In genomic region chr2:88654714-88655113, GRCh38 we compare ENCODE assay signal across 23 cellular contexts. TPM values are rescaled to one million over a fixed set of nuclear protein-coding genes. Genes with fewer than 3 reads are reported as not detected.
A peak's percentile ranks its signal among the peaks of the same experiment; 100 is the strongest.
DNase-seq lines count a peak whose midpoint lies in the region; ATAC-seq, FAIRE-seq and TF ChIP-seq lines count a peak whose summit lies in the region.
"Had no signal": no experiment of that assay in that cellular context is flagged by ENCODE, and none has a peak within 500 bp of the region (broad histone marks: within the 10 kb centered on the region; RNA-seq: fewer than 3 reads in every experiment).

No MANE protein-coding gene starts in this region.

- no peaks in the 10 kb centered on the region for H3K36me3 Mint-ChIP-seq in WTC11
- H3K36me3 Mint-ChIP-seq: activated CD4-positive, alpha-beta memory T cell treated with anti-CD3 and anti-CD28 coated beads for 36 hours; memory B cell; naive B cell had no signal

- H3K9me3 Mint-ChIP-seq in WTC11, result no peaks in the 10 kb centered on the region
- H3K9me3 Mint-ChIP-seq: activated B cell treated with CpG ODN at 0.5 μM for 24 hours; activated CD4-positive, alpha-beta memory T cell treated with anti-CD3 and anti-CD28 coated beads for 36 hours; memory B cell; naive B cell had no signal

- no peak for ATAC-seq in HepG2
- ATAC-seq in right lobe of liver, result no peak
- no peak for ATAC-seq in WTC11
- ATAC-seq: gastroesophageal sphincter had no signal

- POLR2A ChIA-PET in HepG2 (lab: Yijun Ruan, JAX), result no interaction called here
- POLR2A ChIA-PET in WTC11 (lab: Charles Lee), result no interaction called here

- H3K27me3 ChIP-seq in HepG2 (ENCODE audit: control insufficient read depth in 1 of 2, insufficient read depth in 2 of 2, low read length in 2 of 2), result no peaks in the 10 kb centered on the region
- H3K27me3 ChIP-seq in right lobe of liver, result no peaks in the 10 kb centered on the region
- no peaks in the 10 kb centered on the region for H3K27me3 ChIP-seq in fibroblast of lung (ENCODE audit: control insufficient read depth, insufficient read depth, low read length)
- H3K27me3 ChIP-seq in sigmoid colon, result no peaks in the 10 kb centered on the region
- H3K27me3 ChIP-seq: BLaER1, gastroesophageal sphincter, uterus had no signal

- TF ChIP-seq CTCF in HepG2 (CRISPR knock-in tag; IDR thresholded peaks at IDR 0.05), result no peak
- no peak for TF ChIP-seq CTCF in right lobe of liver (IDR thresholded peaks at IDR 0.05)
- TF ChIP-seq CTCF in WTC11 (IDR thresholded peaks at IDR 0.05), result no peak
- no peak for TF ChIP-seq CTCF in fibroblast of lung (conservative IDR thresholded peaks at IDR 0.05 in 1 of 2, IDR thresholded peaks at IDR 0.05 in 1 of 2; ENCODE audit: low read depth in 1 of 2, low read length in 2 of 2)
- no peak for TF ChIP-seq CTCF in sigmoid colon (IDR thresholded peaks at IDR 0.05)

- no peaks in the 10 kb centered on the region for H3K36me3 ChIP-seq in HepG2 (replicated peaks in 1 of 2; ENCODE audit: control insufficient read depth in 1 of 2, insufficient read depth in 2 of 2, low read length in 2 of 2)
- no peaks in the 10 kb centered on the region for H3K36me3 ChIP-seq in right lobe of liver
- H3K36me3 ChIP-seq in fibroblast of lung (ENCODE audit: control insufficient read depth, insufficient read depth, low read length), result no peaks in the 10 kb centered on the region
- no peaks in the 10 kb centered on the region for H3K36me3 ChIP-seq in sigmoid colon
- H3K36me3 ChIP-seq: BLaER1, gastroesophageal sphincter, uterus had no signal

- H3K4me2 ChIP-seq in HepG2 (ENCODE audit: low read depth, low read length) (no peak overlapping the region), fibroblast of lung (ENCODE audit: extremely low read depth, insufficient read depth, low read length) (no peak overlapping the region)
- H3K4me2 ChIP-seq: BLaER1 had no signal

- no peak for TF ChIP-seq EP300 in HepG2 (IDR thresholded peaks at IDR 0.05; ENCODE audit: low read depth in 2 of 2, low read length in 2 of 2)
- no peak for TF ChIP-seq EP300 in HepG2 (CRISPR knock-in tag; IDR thresholded peaks at IDR 0.05; ENCODE audit: borderline replicate concordance)
- no peak for TF ChIP-seq EP300 in sigmoid colon (IDR thresholded peaks at IDR 0.05)

- DNase-seq in HepG2 (ENCODE audit: low spot score), result no peak
- DNase-seq in right lobe of liver, result no peak
- DNase-seq in WTC11 (ENCODE audit: low spot score), result no peak
- peak; percentile 77 to 82 for DNase-seq in fibroblast of lung (ENCODE audit: low read depth in 2 of 2)
- DNase-seq in SKM-1 (lab: John Stamatoyannopoulos, UW; ENCODE audit: unreplicated experiment), result no peak
- DNase-seq in DMS153 treated with DMSO at 0.1 percent for 48 hours (lab: John Stamatoyannopoulos, UW; ENCODE audit: unreplicated experiment), result no peak
- no peak for DNase-seq in effector CD8-positive, alpha-beta T cell (lab: John Stamatoyannopoulos, UW)
- DNase-seq in sigmoid colon, result no peak
- DNase-seq: activated B cell treated with CpG ODN at 0.5 μM for 24 hours; activated CD4-positive, alpha-beta memory T cell treated with anti-CD3 and anti-CD28 coated beads for 36 hours; amygdala; kidney glomerular epithelial cell; naive B cell; NCI-H187; NCI-H2227 treated with DMSO at 0.1 percent for 48 hours; occipital lobe; substantia nigra; uterus had no signal

- no TSS peak for BruUV-seq in HepG2 (replicated peaks; lab: Mats Ljungman, UMichigan)

- WGBS in HepG2 (ENCODE audit: low lambda C conversion rate), result 37% methylated on average over 2 of the region's 2 CpGs
- WGBS in right lobe of liver (ENCODE audit: insufficient coverage, low coverage, low lambda C conversion rate, missing lambda C conversion rate), result 70% methylated on average over 2 of the region's 2 CpGs
- WGBS in sigmoid colon, 2 donors, result 77 to 83% methylated on average over 2 of the region's 2 CpGs

- FAIRE-seq in HepG2 (lab: Jason Lieb, UNC), result no peak
- FAIRE-seq: A204.1 had no signal

- no peak overlapping the region for H3K27ac Mint-ChIP-seq in WTC11
- H3K27ac Mint-ChIP-seq: activated B cell treated with CpG ODN at 0.5 μM for 24 hours; activated CD4-positive, alpha-beta memory T cell treated with anti-CD3 and anti-CD28 coated beads for 36 hours; memory B cell had no signal

- H3K4me1 ChIP-seq in HepG2 (ENCODE audit: insufficient read depth, low read length) (peaks cover 32% of the 10 kb centered on the region), right lobe of liver (no peaks in the 10 kb centered on the region), fibroblast of lung (ENCODE audit: control insufficient read depth, extremely low read depth, insufficient read depth, low read length) (peaks cover 14% of the 10 kb centered on the region), sigmoid colon (no peaks in the 10 kb centered on the region)
- H3K4me1 ChIP-seq: BLaER1, uterus had no signal

- no peak overlapping the region for H3K9ac ChIP-seq in HepG2 (ENCODE audit: insufficient read depth, low read depth, low read length)
- H3K9ac ChIP-seq in fibroblast of lung (ENCODE audit: insufficient read depth, low read length), result no peak overlapping the region
- H3K9ac ChIP-seq: BLaER1 had no signal

- no peak for TF ChIP-seq RAD21 in HepG2 (CRISPR knock-in tag; IDR thresholded peaks at IDR 0.05)

- H2AFZ ChIP-seq in HepG2 (ENCODE audit: low read length) (no peak overlapping the region), fibroblast of lung (ENCODE audit: low read length) (no peak overlapping the region)

- H3K4me3 ChIP-seq in HepG2 (replicated peaks in 1 of 3; ENCODE audit: insufficient read depth in 1 of 3, low read depth in 2 of 3, low read length in 3 of 3) (no peak overlapping the region), right lobe of liver (no peak overlapping the region), fibroblast of lung (replicated peaks in 1 of 4; ENCODE audit: control extremely low read depth in 1 of 4, insufficient read depth in 1 of 4, low read depth in 3 of 4, low read length in 4 of 4) (no peak overlapping the region), sigmoid colon (no peak overlapping the region)
- H3K4me3 ChIP-seq: BLaER1, gastroesophageal sphincter, uterus had no signal

- no peak for TF ChIP-seq POLR2A in HepG2 (IDR thresholded peaks at IDR 0.05; ENCODE audit: insufficient read depth in 1 of 2, low read depth in 2 of 2, low read length in 2 of 2)
- no peak for TF ChIP-seq POLR2A in right lobe of liver (IDR thresholded peaks at IDR 0.05)
- TF ChIP-seq POLR2A in sigmoid colon (IDR thresholded peaks at IDR 0.05), result no peak

- H3K4me1 Mint-ChIP-seq in WTC11, result peaks cover 16% of the 10 kb centered on the region
- H3K4me1 Mint-ChIP-seq: activated B cell treated with CpG ODN at 0.5 μM for 24 hours had no signal

- H3K79me2 ChIP-seq in HepG2 (ENCODE audit: insufficient read depth, low read length), result no peaks in the 10 kb centered on the region
- no peaks in the 10 kb centered on the region for H3K79me2 ChIP-seq in fibroblast of lung (ENCODE audit: control insufficient read depth, insufficient read depth, low read length)

- in situ Hi-C loops in HepG2 (cut with HindIII; ENCODE audit: extremely low pct_ligation_motif_present, low pct_unique_long_range_greater_than_20kb), result no loop called here

- intact Hi-C loops in HepG2 (cut with micrococcal nuclease; ENCODE audit: unreplicated experiment), result no loop called here
- intact Hi-C loops in right lobe of liver (cut with DNase I), result no loop called here
- intact Hi-C loops in sigmoid colon (cut with DNase I), result no loop called here

- H3K27ac ChIP-seq in HepG2 (ENCODE audit: extremely low read length, insufficient read depth, low read length), result no peak overlapping the region
- H3K27ac ChIP-seq in right lobe of liver, result no peak overlapping the region
- no peak overlapping the region for H3K27ac ChIP-seq in fibroblast of lung (ENCODE audit: insufficient read depth, low read length)
- no peak overlapping the region for H3K27ac ChIP-seq in sigmoid colon
- H3K27ac ChIP-seq: BLaER1, gastroesophageal sphincter, HL-60, uterus had no signal

- CTCF ChIA-PET in HepG2 (lab: Yijun Ruan, JAX; ENCODE audit: low intra/inter-chr PET ratio, low total read pairs) (no interaction called here), WTC11 (lab: Charles Lee) (interaction anchor here (1.0 kb wide), 1 partner anchor 17 kb away, joined by 3 read pairs; no protein-coding TSS in a partner anchor)

- H3K9me3 ChIP-seq in HepG2 (ENCODE audit: low read length), result no peaks in the 10 kb centered on the region
- H3K9me3 ChIP-seq in right lobe of liver, result no peaks in the 10 kb centered on the region
- no peaks in the 10 kb centered on the region for H3K9me3 ChIP-seq in fibroblast of lung (ENCODE audit: control insufficient read depth, insufficient read depth, low read depth, low read length)
- H3K9me3 ChIP-seq in sigmoid colon, result no peaks in the 10 kb centered on the region
- H3K9me3 ChIP-seq: BLaER1, gastroesophageal sphincter, uterus had no signal

- H4K20me1 ChIP-seq in HepG2 (ENCODE audit: insufficient read depth, low read length) (no peaks in the 10 kb centered on the region), fibroblast of lung (ENCODE audit: control insufficient read depth, extremely low read depth, insufficient read depth, low read length) (no peaks in the 10 kb centered on the region)
- H4K20me1 ChIP-seq: BLaER1 had no signal

- no peak overlapping the region for H3K4me3 Mint-ChIP-seq in WTC11
- H3K4me3 Mint-ChIP-seq: activated B cell treated with CpG ODN at 0.5 μM for 24 hours; activated CD4-positive, alpha-beta memory T cell treated with anti-CD3 and anti-CD28 coated beads for 36 hours; memory B cell; naive B cell had no signal

- H3K27me3 Mint-ChIP-seq in WTC11 (ENCODE audit: low read depth), result no peaks in the 10 kb centered on the region
- H3K27me3 Mint-ChIP-seq: activated B cell treated with CpG ODN at 0.5 μM for 24 hours; activated CD4-positive, alpha-beta memory T cell treated with anti-CD3 and anti-CD28 coated beads for 36 hours; memory B cell; naive B cell had no signal

RNA-seq across cellular contexts. Expression of gene EIF2AK3, which starts 27.4 kb away (rescaled TPM):
- total RNA-seq in HepG2 (2016; rRNA removed; fragmentation: Illumina TruSeq; extraction: Trizol) (19.3 and 30.6 TPM in 2 replicates), right lobe of liver (10 to 100 TPM in 4 of 6 experiments, 1 to 10 TPM in 2; 7.0 to 19.1 (median 11.1) TPM), WTC11 (2021) (14.6 to 20.8 TPM (median 16.3 TPM) in 3 replicates), fibroblast of lung (19.8 and 20.3 TPM in 2 replicates), sigmoid colon (10 to 100 TPM in 2 of 4 donors, 1 to 10 TPM in 2; 7.1 to 16.6 (median 10.4) TPM)
- total RNA-seq in HepG2 (2016; cell fraction: cytosol; rRNA removed; fragmentation: Illumina TruSeq; extraction: Trizol; ENCODE audit: low read depth), result 1.9 and 4.1 TPM in 2 replicates
- total RNA-seq in HepG2 (2016; cell fraction: insoluble cytoplasmic fraction; rRNA removed; fragmentation: Illumina TruSeq; extraction: Trizol), result 16.3 and 30.3 TPM in 2 replicates
- 5.7 and 7.5 TPM in 2 replicates for total RNA-seq in HepG2 (2016; cell fraction: membrane; rRNA removed; fragmentation: Illumina TruSeq; extraction: Trizol)
- total RNA-seq in HepG2 (2016; cell fraction: nucleus; rRNA removed; fragmentation: Illumina TruSeq; extraction: Trizol), result 44.3 and 53.8 TPM in 2 replicates
- polyA plus RNA-seq in HepG2 (2011; rRNA removed) (10.3 and 11.6 TPM in 2 replicates), fibroblast of lung (8.8 and 11.9 TPM in 2 replicates), sigmoid colon (10 to 100 TPM in 1 of 3 donors, 1 to 10 TPM in 2; 3.0 to 13.6 (median 5.5) TPM)
- 5.9 and 10.2 TPM in 2 replicates for polyA plus RNA-seq in HepG2 (2011; cell fraction: cytosol; rRNA removed)
- polyA plus RNA-seq in HepG2 (2011; cell fraction: nucleus; rRNA removed), result 8.8 and 10.0 TPM in 2 replicates
- 16.3 and 19.2 TPM in 2 replicates for polyA plus RNA-seq in HepG2 (2012)
- 0.80 and 1.0 TPM in 2 replicates for polyA plus RNA-seq in HepG2 (2016; cell fraction: cytosol; fragmentation: Illumina TruSeq; extraction: Trizol; ENCODE audit: low read depth)
- 8.4 and 9.4 TPM in 2 replicates for polyA plus RNA-seq in HepG2 (2016; cell fraction: insoluble cytoplasmic fraction; fragmentation: Illumina TruSeq; extraction: Trizol; ENCODE audit: low read depth)
- polyA plus RNA-seq in HepG2 (2016; cell fraction: membrane; fragmentation: Illumina TruSeq; extraction: Trizol; ENCODE audit: low read depth), result 1.9 TPM in 2 replicates
- 38.2 and 39.9 TPM in 2 replicates for polyA plus RNA-seq in HepG2 (2016; cell fraction: nucleus; fragmentation: Illumina TruSeq; extraction: Trizol; ENCODE audit: insufficient read depth, low read depth)
- polyA minus RNA-seq in HepG2 (2011; rRNA and poly(A)+ RNA removed; ENCODE audit: low replicate concordance), result 5.4 and 6.6 TPM in 2 replicates
- 14.1 and 21.9 TPM in 2 replicates for polyA minus RNA-seq in HepG2 (2011; cell fraction: cytosol; rRNA and poly(A)+ RNA removed)
- 34.6 and 44.7 TPM in 2 replicates for polyA minus RNA-seq in HepG2 (2011; cell fraction: nucleus; rRNA and poly(A)+ RNA removed)
- 8.7 and 11.5 TPM in 2 replicates for polyA plus RNA-seq in fibroblast of lung (2012)
- polyA minus RNA-seq in fibroblast of lung (ENCODE audit: low replicate concordance), result 1.5 TPM in 2 replicates

RNA-seq across cellular contexts. Expression of gene RPIA, which starts 36.8 kb away (rescaled TPM):
- total RNA-seq in HepG2 (2016; rRNA removed; fragmentation: Illumina TruSeq; extraction: Trizol) (23.9 and 31.6 TPM in 2 replicates), right lobe of liver (1 to 10 TPM; 2.2 to 4.8 (median 3.2) TPM), WTC11 (2021) (21.8 to 23.4 TPM (median 23.4 TPM) in 3 replicates), fibroblast of lung (6.4 and 6.7 TPM in 2 replicates), sigmoid colon (1 to 10 TPM; 1.1 to 8.2 (median 5.1) TPM)
- total RNA-seq in HepG2 (2016; cell fraction: cytosol; rRNA removed; fragmentation: Illumina TruSeq; extraction: Trizol; ENCODE audit: low read depth), result 12.9 and 13.3 TPM in 2 replicates
- 23.0 and 31.5 TPM in 2 replicates for total RNA-seq in HepG2 (2016; cell fraction: insoluble cytoplasmic fraction; rRNA removed; fragmentation: Illumina TruSeq; extraction: Trizol)
- 25.6 and 26.4 TPM in 2 replicates for total RNA-seq in HepG2 (2016; cell fraction: membrane; rRNA removed; fragmentation: Illumina TruSeq; extraction: Trizol)
- total RNA-seq in HepG2 (2016; cell fraction: nucleus; rRNA removed; fragmentation: Illumina TruSeq; extraction: Trizol), result 14.1 and 18.1 TPM in 2 replicates
- polyA plus RNA-seq in HepG2 (2011; rRNA removed) (13.3 and 13.7 TPM in 2 replicates), fibroblast of lung (9.4 and 9.9 TPM in 2 replicates), sigmoid colon (10 to 100 TPM; 21.0 to 38.3 (median 22.7) TPM)
- 12.9 and 13.4 TPM in 2 replicates for polyA plus RNA-seq in HepG2 (2011; cell fraction: cytosol; rRNA removed)
- polyA plus RNA-seq in HepG2 (2011; cell fraction: nucleus; rRNA removed), result 6.1 and 9.3 TPM in 2 replicates
- 21.5 and 22.6 TPM in 2 replicates for polyA plus RNA-seq in HepG2 (2012)
- polyA plus RNA-seq in HepG2 (2016; cell fraction: cytosol; fragmentation: Illumina TruSeq; extraction: Trizol; ENCODE audit: low read depth), result 23.8 and 26.4 TPM in 2 replicates
- polyA plus RNA-seq in HepG2 (2016; cell fraction: insoluble cytoplasmic fraction; fragmentation: Illumina TruSeq; extraction: Trizol; ENCODE audit: low read depth), result 50.9 and 54.3 TPM in 2 replicates
- 31.6 and 32.5 TPM in 2 replicates for polyA plus RNA-seq in HepG2 (2016; cell fraction: membrane; fragmentation: Illumina TruSeq; extraction: Trizol; ENCODE audit: low read depth)
- polyA plus RNA-seq in HepG2 (2016; cell fraction: nucleus; fragmentation: Illumina TruSeq; extraction: Trizol; ENCODE audit: insufficient read depth, low read depth), result 37.5 and 37.9 TPM in 2 replicates
- polyA minus RNA-seq in HepG2 (2011; rRNA and poly(A)+ RNA removed; ENCODE audit: low replicate concordance), result 8.2 and 8.9 TPM in 2 replicates
- polyA minus RNA-seq in HepG2 (2011; cell fraction: cytosol; rRNA and poly(A)+ RNA removed), result 7.5 and 8.7 TPM in 2 replicates
- 10.8 and 12.0 TPM in 2 replicates for polyA minus RNA-seq in HepG2 (2011; cell fraction: nucleus; rRNA and poly(A)+ RNA removed)
- polyA plus RNA-seq in fibroblast of lung (2012), result 11.1 and 12.8 TPM in 2 replicates
- 3.6 and 8.9 TPM in 2 replicates for polyA minus RNA-seq in fibroblast of lung (ENCODE audit: low replicate concordance)

Comparison
In these comparisons a context has a peak if more than half of its experiments do, and no peak if none do; other contexts are left out.
1. DNase-seq: peak in fibroblast of lung (2 of 2); none in HepG2 (single experiment), right lobe of liver (0 of 3), WTC11 (single experiment), SKM-1 (single experiment), DMS153 treated with DMSO at 0.1 percent for 48 hours (single experiment), effector CD8-positive, alpha-beta T cell (single experiment) and sigmoid colon (single experiment).
2. Of the 50 proteins assayed by ChIP-seq in both HepG2 and WTC11: peak only in HepG2: none; only in WTC11: GABPB1; in both: none; in neither: 49.